Comparison of ENCODE assay signal across 8 cellular contexts in the genomic region with DNA sequence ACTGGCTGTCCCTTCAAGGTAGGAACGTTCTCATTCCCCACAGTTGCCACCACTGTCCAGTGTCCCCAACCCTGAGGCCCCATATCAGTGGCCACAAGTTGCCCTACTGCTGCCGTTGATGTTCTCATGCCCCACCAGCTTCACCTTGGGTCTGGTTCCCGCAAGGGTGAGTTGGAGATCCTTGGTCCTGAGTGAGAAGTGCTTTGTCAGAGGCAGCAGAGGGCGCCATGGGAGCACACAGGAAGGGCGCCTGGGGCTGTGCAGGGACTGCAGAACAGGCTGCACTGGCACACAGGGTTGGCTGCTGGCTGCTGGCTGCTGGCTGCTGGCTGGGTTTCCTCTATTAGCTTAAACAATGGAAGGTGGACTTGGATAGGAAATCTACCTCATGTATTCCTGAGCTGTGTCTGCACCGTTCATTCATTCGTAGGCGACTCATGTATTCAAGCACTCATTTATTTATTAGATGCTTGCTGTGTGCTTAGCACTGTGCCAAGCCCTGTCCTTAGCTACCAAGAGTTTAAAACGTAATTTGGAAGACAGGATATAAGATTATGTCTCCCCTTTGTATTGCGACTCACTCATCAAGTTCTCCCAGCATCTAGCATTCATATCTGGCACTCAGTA.
DNase-seq lines count a peak whose midpoint lies in the region; ATAC-seq and TF ChIP-seq lines count a peak whose summit lies in the region.

No MANE protein-coding gene starts in this region.

- ATAC-seq in stimulated activated naive CD8-positive, alpha-beta T cell treated with anti-CD3 and anti-CD28 coated beads, Interleukin-15, amount 100 ng/mL, for 72 hours: peak; percentile 88
- no peak for ATAC-seq in HG03521 (IDR thresholded peaks at IDR 0.05; ENCODE audit: unreplicated experiment)

- H3K27me3 Mint-ChIP-seq in stimulated activated naive CD8-positive, alpha-beta T cell treated with anti-CD3 and anti-CD28 coated beads, Interleukin-15, amount 100 ng/mL, for 72 hours: no peaks in the 10 kb centered on the region

- no peaks in the 10 kb centered on the region for H3K9me3 Mint-ChIP-seq in stimulated activated naive CD8-positive, alpha-beta T cell treated with anti-CD3 and anti-CD28 coated beads, Interleukin-15, amount 100 ng/mL, for 72 hours

- no peak overlapping the region for H3K4me3 ChIP-seq in LNCaP clone FGC (ENCODE audit: low read depth, low read length)
- no peak overlapping the region for H3K4me3 ChIP-seq in astrocyte of the spinal cord (ENCODE audit: low read depth, low read length)

- H3K4me1 Mint-ChIP-seq in stimulated activated naive CD8-positive, alpha-beta T cell treated with anti-CD3 and anti-CD28 coated beads, Interleukin-15, amount 100 ng/mL, for 72 hours: peaks cover 22% of the 10 kb centered on the region

- in situ Hi-C loops in astrocyte of the spinal cord (cut with HindIII; ENCODE audit: low sequenced_read_pairs): loop anchor here (10.0 kb wide), 1 partner anchor 139 kb away; no protein-coding TSS in a partner anchor

- no peak overlapping the region for H3K4me3 Mint-ChIP-seq in stimulated activated naive CD8-positive, alpha-beta T cell treated with anti-CD3 and anti-CD28 coated beads, Interleukin-15, amount 100 ng/mL, for 72 hours

- DNase-seq in NCI-H2227 (lab: John Stamatoyannopoulos, UW; ENCODE audit: unreplicated experiment) (peak; percentile 27), NCI-H2227 treated with DMSO at 0.1 percent for 48 hours (lab: John Stamatoyannopoulos, UW) (no peak), LNCaP clone FGC (ENCODE audit: low read depth) (peak; percentile 39), RKO (ENCODE audit: low spot score) (peak; percentile 67), astrocyte of the spinal cord (ENCODE audit: low read depth, low spot score) (peak; percentile 9), islet precursor cell (peak; percentile 91)
- DNase-seq in stimulated activated naive CD8-positive, alpha-beta T cell treated with anti-CD3 and anti-CD28 coated beads, Interleukin-15, amount 100 ng/mL, for 72 hours: peak; percentile 43 to 52

- TF ChIP-seq CTCF in LNCaP clone FGC (IDR thresholded peaks at IDR 0.05; ENCODE audit: control insufficient read depth, extremely low read depth, insufficient read depth): peak; percentile 57
- TF ChIP-seq CTCF in astrocyte of the spinal cord (IDR thresholded peaks at IDR 0.05; ENCODE audit: low read depth, low read length): peak; percentile 56

- H3K27ac Mint-ChIP-seq in stimulated activated naive CD8-positive, alpha-beta T cell treated with anti-CD3 and anti-CD28 coated beads, Interleukin-15, amount 100 ng/mL, for 72 hours: no peak overlapping the region
